In the genomic region with DNA sequence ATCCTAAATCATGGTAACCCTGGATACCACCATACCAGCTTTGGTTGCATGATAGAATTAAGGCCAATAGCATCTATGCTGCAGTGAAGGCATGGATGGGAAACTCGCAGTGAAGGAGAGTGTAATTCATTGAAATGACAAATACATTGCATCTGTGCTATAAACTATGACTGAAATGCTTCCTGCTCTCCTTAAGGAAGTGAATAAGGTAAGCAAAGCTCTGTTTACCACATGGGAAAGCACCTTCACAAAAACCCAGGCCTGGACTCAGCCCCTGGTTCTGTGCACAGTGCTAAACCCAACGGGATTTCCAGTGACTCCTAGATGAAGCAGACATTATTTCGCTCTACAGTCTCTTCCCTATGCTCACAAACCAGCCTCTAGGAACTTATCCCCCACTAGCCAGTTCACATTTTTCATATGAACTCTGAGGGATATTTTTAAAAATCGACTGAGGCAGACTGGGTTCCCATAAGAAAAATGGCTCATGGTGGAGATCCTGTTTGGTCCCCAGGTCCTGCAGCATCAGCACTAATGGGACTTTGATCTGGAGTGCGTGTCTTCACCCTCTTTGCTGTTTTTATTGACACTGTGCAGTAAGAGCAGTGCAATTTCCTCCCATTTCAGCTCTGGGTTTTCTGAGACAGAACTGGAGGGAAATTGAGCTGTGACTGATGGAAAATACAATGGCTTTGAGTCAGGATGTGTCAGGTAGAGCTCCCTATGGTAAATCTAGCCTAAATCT, we compare ENCODE assay signal across 26 cellular contexts.
"Had no signal": no experiment of that assay in that cellular context is flagged by ENCODE, and none has a peak within 500 bp of the region (broad histone marks: within the 10 kb centered on the region; RNA-seq: fewer than 3 reads in every experiment).

No MANE protein-coding gene starts in this region.

- H3K27me3 ChIP-seq: brain microvascular endothelial cell, heart right ventricle, tibial nerve had no signal

- H3K36me3 ChIP-seq: brain microvascular endothelial cell, heart right ventricle, left ventricle myocardium inferior, tibial nerve had no signal

- H3K9me3 Mint-ChIP-seq: activated CD8-positive, alpha-beta T cell treated with anti-CD3 and anti-CD28 coated beads for 36 hours; activated T-cell treated with anti-CD3 and anti-CD28 coated beads, Interleukin-2, amount 50 U/mL, for 4 hours; activated T-helper 17 cell treated with anti-CD3 and anti-CD28 coated beads, Interleukin-2, amount 50 U/mL, for 72 hours; effector memory CD8-positive, alpha-beta T cell; nephron; WTC11 had no signal

- H2AFZ ChIP-seq: parathyroid adenoma had no signal

- H3K9ac ChIP-seq: parathyroid adenoma had no signal

- H3K4me1 Mint-ChIP-seq: activated T-helper 17 cell treated with anti-CD3 and anti-CD28 coated beads, Interleukin-2, amount 50 U/mL, for 72 hours had no signal

- DNase-seq: activated CD4-positive, alpha-beta T cell treated with anti-CD3 and anti-CD28 coated beads, Interleukin-2, amount 50 U/mL, for 1 hour; activated CD8-positive, alpha-beta T cell treated with anti-CD3 and anti-CD28 coated beads for 36 hours; activated gamma-delta T cell treated with Interleukin-2 at 50 U/mL for 16 hours; activated naive CD4-positive, alpha-beta T cell treated with anti-CD3 and anti-CD28 coated beads, Interleukin-2, amount 50 U/mL, for 16 hours; activated T-cell treated with anti-CD3 and anti-CD28 coated beads, Interleukin-2, amount 50 U/mL, for 4 hours; amniotic stem cell; brain microvascular endothelial cell; caudate nucleus; cortex of kidney; effector memory CD8-positive, alpha-beta T cell; foreskin melanocyte; heart right ventricle; left ventricle myocardium inferior; mesendoderm; nucleus accumbens; psoas muscle; stimulated activated CD4-positive, alpha-beta T cell treated with anti-CD3 and anti-CD28 coated beads, Interleukin-15, amount 100 ng/mL, for 24 hours; stimulated activated CD4-positive, alpha-beta T cell treated with anti-CD3 and anti-CD28 coated beads, Interleukin-2, amount 100 ng/mL, for 24 hours; stimulated activated naive CD4-positive, alpha-beta T cell treated with Interleukin-2 at 50 U/mL for 16 hours; T-helper 2 cell had no signal

- H3K36me3 Mint-ChIP-seq: WTC11 had no signal

- H3K9me3 ChIP-seq: heart right ventricle, left ventricle myocardium inferior, psoas muscle, tibial nerve had no signal

- H3K4me3 Mint-ChIP-seq: activated CD8-positive, alpha-beta T cell treated with anti-CD3 and anti-CD28 coated beads for 36 hours; activated T-cell treated with anti-CD3 and anti-CD28 coated beads, Interleukin-2, amount 50 U/mL, for 4 hours; activated T-helper 17 cell treated with anti-CD3 and anti-CD28 coated beads, Interleukin-2, amount 50 U/mL, for 72 hours; effector memory CD8-positive, alpha-beta T cell; nephron; WTC11 had no signal

- H3K79me2 ChIP-seq: parathyroid adenoma had no signal

- H3K27ac Mint-ChIP-seq: activated CD8-positive, alpha-beta T cell treated with anti-CD3 and anti-CD28 coated beads for 36 hours; activated T-helper 17 cell treated with anti-CD3 and anti-CD28 coated beads, Interleukin-2, amount 50 U/mL, for 72 hours; effector memory CD8-positive, alpha-beta T cell; nephron; WTC11 had no signal

- H3K4me1 ChIP-seq: left ventricle myocardium inferior, parathyroid adenoma, psoas muscle had no signal

- H3K27ac ChIP-seq: brain microvascular endothelial cell, heart right ventricle, left ventricle myocardium inferior, parathyroid adenoma, psoas muscle, tibial nerve had no signal

- H3K4me3 ChIP-seq: heart right ventricle, left ventricle myocardium inferior, lung, psoas muscle, tibial nerve had no signal

- ATAC-seq: activated CD8-positive, alpha-beta T cell treated with anti-CD3 and anti-CD28 coated beads for 36 hours; activated T-cell treated with anti-CD3 and anti-CD28 coated beads, Interleukin-2, amount 50 U/mL, for 4 hours; activated T-helper 17 cell treated with anti-CD3 and anti-CD28 coated beads, Interleukin-2, amount 50 U/mL, for 72 hours; effector memory CD8-positive, alpha-beta T cell; heart right ventricle; psoas muscle; WTC11 had no signal
